8 cellular contexts compared by ENCODE assay signal in genomic region chr5:172283862-172284274, GRCh38. TPM values are rescaled to one million over a fixed set of nuclear protein-coding genes. Genes with fewer than 3 reads are reported as not detected.
DNase-seq lines count a peak whose midpoint lies in the region; ATAC-seq, FAIRE-seq and TF ChIP-seq lines count a peak whose summit lies in the region.

No MANE protein-coding gene starts in this region.

- DNase-seq in BE2C: peak; percentile 91
- DNase-seq in NCI-H526 (lab: John Stamatoyannopoulos, UW): peak; percentile 7 to 84
- DNase-seq in activated CD8-positive, alpha-beta memory T cell treated with anti-CD3 and anti-CD28 coated beads for 24 hours: peak; percentile 91
- DNase-seq in H1 (ENCODE audit: low read depth in 1 of 2, low spot score in 2 of 2): no peak
- peak; percentile 95 for DNase-seq in mesenteric fat pad (ENCODE audit: low spot score)
- DNase-seq in stimulated activated CD8-positive, alpha-beta memory T cell treated with anti-CD3 and anti-CD28 coated beads, Interleukin-15, amount 100 ng/mL, for 4 hours (ENCODE audit: low read depth in 2 of 2): peak; percentile 44 to 65

- 0 out of 2 replicates have a peak, but pooled peaks cover 2% of the 10 kb centered on the region for H3K79me1 ChIP-seq in H1 (ENCODE audit: low read depth, low read length)

- no peak overlapping the region for H3K23ac ChIP-seq in H1 (ENCODE audit: insufficient read length)

- peak overlapping the region; percentile 59 to 87; a peak in 3 of 4 replicates for H3K4me2 ChIP-seq in H1 (ENCODE audit: insufficient read depth in 1 of 2, low read depth in 2 of 2, low read length in 2 of 2)

- H3K4me1 ChIP-seq in BE2C (peaks cover 5% of the 10 kb centered on the region), H1 (replicated peaks in 1 of 4; ENCODE audit: control insufficient read depth in 3 of 4, insufficient read depth in 4 of 4, low read length in 3 of 4) (peaks cover 0 to 7% (median 0%) of the 10 kb centered on the region in 4 experiments; a peak in 3 of 7 replicates)

- CTCF ChIA-PET in H1 (lab: Charles Lee; ENCODE audit: partially characterized antibody): interaction anchor here (1.5 to 1.8 kb wide), 3 partner anchors 10 to 94 kb away, joined by 4 to 8 read pairs (median 4); no protein-coding TSS in a partner anchor

- POLR2A ChIA-PET in H1 (lab: Charles Lee; ENCODE audit: partially characterized antibody): interaction anchor here (0.6 to 2.2 kb wide), 13 partner anchors 9 to 949 kb away, joined by 3 to 10 read pairs (median 4); no protein-coding TSS in a partner anchor

- peak overlapping the region; percentile 98 for H4K8ac ChIP-seq in H1 (ENCODE audit: extremely low read depth, insufficient read depth, low read length)

- no peak overlapping the region for H2BK120ac ChIP-seq in H1 (replicated peaks; ENCODE audit: low read depth, low read length)

- no peak overlapping the region for H2BK15ac ChIP-seq in H1 (ENCODE audit: low read length)

- no peak for TF ChIP-seq EP300 in H1 (IDR thresholded peaks at IDR 0.05; ENCODE audit: borderline replicate concordance in 1 of 2, low read depth in 2 of 2, low read length in 2 of 2)

- H2BK5ac ChIP-seq in H1 (ENCODE audit: low read depth, low read length): 0 out of 2 replicates have a peak overlapping the region, but pooled peaks have one; percentile 90

- peaks cover 2 to 11% of the 10 kb centered on the region in 2 experiments for H4K20me1 ChIP-seq in H1 (replicated peaks in 1 of 2; ENCODE audit: control insufficient read depth in 1 of 2, insufficient read depth in 2 of 2, low read length in 2 of 2)

- ATAC-seq in HG03135 (IDR thresholded peaks at IDR 0.05; ENCODE audit: unreplicated experiment): peak; percentile 81

- H3K27me3 ChIP-seq in BE2C (no peaks in the 10 kb centered on the region), H1 (replicated peaks in 1 of 4; ENCODE audit: control insufficient read depth in 3 of 4, extremely low read depth in 1 of 4, insufficient read depth in 3 of 4, low read length in 3 of 4) (no peaks in the 10 kb centered on the region)

- TF ChIP-seq RAD21 in H1 (IDR thresholded peaks at IDR 0.05 in 1 of 2, conservative IDR thresholded peaks at IDR 0.05 in 1 of 2; ENCODE audit: low read depth in 2 of 2, low read length in 2 of 2): no peak

- no peaks in the 10 kb centered on the region for H3K9me3 ChIP-seq in BE2C
- H3K9me3 ChIP-seq in H1 (ENCODE audit: insufficient read depth in 2 of 2, low read depth in 1 of 2, low read length in 1 of 2): no peaks in the 10 kb centered on the region

- H3K14ac ChIP-seq in H1 (ENCODE audit: insufficient read length): no peak overlapping the region

- no peaks in the 10 kb centered on the region for H3K23me2 ChIP-seq in H1 (ENCODE audit: low read depth, low read length)

- H3K36me3 ChIP-seq in BE2C: no peaks in the 10 kb centered on the region
- no peaks in the 10 kb centered on the region for H3K36me3 ChIP-seq in H1 (ENCODE audit: control insufficient read depth in 2 of 4, insufficient read depth in 4 of 4, low read length in 3 of 4)

- peak overlapping the region; percentile 96; the same call in 1 of the 2 replicates for H2AFZ ChIP-seq in H1 (ENCODE audit: low read length)

- FAIRE-seq in H1 (lab: Jason Lieb, UNC): no peak

- H3K27ac ChIP-seq in H1 (ENCODE audit: low read depth, low read length): peak overlapping the region; percentile 78; the same call in 1 of the 2 replicates

- 0 out of 2 replicates have a peak overlapping the region, but pooled peaks have one; percentile 23 for H2BK12ac ChIP-seq in H1 (ENCODE audit: low read depth, low read length)

- WGBS in H1 (ENCODE audit: extremely low coverage in 1 of 2, insufficient coverage in 1 of 2, insufficient read length in 1 of 2, insufficient replicate concordance in 2 of 2, low coverage in 1 of 2, low lambda C conversion rate in 2 of 2, missing lambda C conversion rate in 1 of 2), 2 experiments: 1% methylated on average over 23 of the region's 55 CpGs; no CpG with 5 or more reads in 1 of the 2 experiments

- TF ChIP-seq CTCF in BE2C (IDR thresholded peaks at IDR 0.05; ENCODE audit: low read depth, low read length): no peak
- TF ChIP-seq CTCF in H1 (IDR thresholded peaks at IDR 0.05; ENCODE audit: control extremely low read depth in 1 of 3, insufficient read depth in 1 of 3, low read depth in 1 of 3, low read length in 3 of 3): no peak

- H3K4ac ChIP-seq in H1 (replicated peaks; ENCODE audit: insufficient read length, low read depth, low read length): no peak overlapping the region

- no peak overlapping the region for H4K91ac ChIP-seq in H1 (replicated peaks; ENCODE audit: insufficient read length, low read length)

- in situ Hi-C loops in GM18951 (cut with MboI; ENCODE audit: low sequenced_read_pairs, unreplicated experiment): loop anchor here (10.0 kb wide), 2 partner anchors 89 to 169 kb away; partner anchors contain the start of gene EFCAB9

- peaks cover 24 to 42% of the 10 kb centered on the region in 2 experiments for H3K79me2 ChIP-seq in H1 (ENCODE audit: control insufficient read depth in 1 of 2, insufficient read depth in 2 of 2, low read length in 2 of 2)

- TF ChIP-seq POLR2A in GM18951 (IDR thresholded peaks at IDR 0.05; ENCODE audit: extremely low read depth, insufficient read depth, insufficient read length) (peak; percentile 88), H1 (IDR thresholded peaks at IDR 0.05; ENCODE audit: control extremely low read depth in 1 of 2, low read depth in 2 of 2, low read length in 2 of 2) (peak; percentile 83 to 90)

- H2AK5ac ChIP-seq in H1 (ENCODE audit: low read depth, low read length): no peak overlapping the region

- H3K56ac ChIP-seq in H1 (replicated peaks; ENCODE audit: insufficient read length, low read depth, low read length): no peak overlapping the region

- no peak overlapping the region for H3K18ac ChIP-seq in H1 (ENCODE audit: extremely low read depth, low read length)

- H3K9ac ChIP-seq in H1 (replicated peaks in 1 of 4; ENCODE audit: extremely low read depth in 1 of 4, low read depth in 3 of 4, low read length in 3 of 4): peak overlapping the region in 3 of 4 experiments; percentile 78 to 94 (median 79)

- H4K5ac ChIP-seq in H1 (ENCODE audit: insufficient read length, low read depth, low read length): peak overlapping the region; percentile 65

- H2BK20ac ChIP-seq in H1 (ENCODE audit: low read length): no peak overlapping the region

- H3K4me3 ChIP-seq in BE2C (ENCODE audit: low read depth, low read length): peak overlapping the region; percentile 74
- H3K4me3 ChIP-seq in H1 (ENCODE audit: extremely low read depth in 1 of 4, insufficient read depth in 2 of 4, low read depth in 3 of 4, low read length in 4 of 4): peak overlapping the region; percentile 83 to 95 (median 90)

TF ChIP-seq in H1, 55 proteins besides CTCF, POLR2A, EP300 and RAD21:
- TF ChIP-seq KDM4A (IDR thresholded peaks at IDR 0.05; ENCODE audit: low read depth, low read length, severe bottlenecking): peak; percentile 41
- TF ChIP-seq RBBP5 (IDR thresholded peaks at IDR 0.05; ENCODE audit: borderline replicate concordance, low read depth, low read length): no peak
- peak; percentile 76; the same call in 1 of the 2 replicates for TF ChIP-seq PHF8 (conservative IDR thresholded peaks at IDR 0.05; ENCODE audit: low read depth, low read length)
- TF ChIP-seq ZNF274 (IDR thresholded peaks at IDR 0.05; ENCODE audit: borderline replicate concordance, extremely low read depth, low read length): no peak
- TF ChIP-seq TAF7 (optimal IDR thresholded peaks at IDR 0.05; ENCODE audit: borderline replicate concordance, low read depth, low read length): peak; percentile 42
- no peak; a peak in 1 of 4 replicates for TF ChIP-seq HDAC2 (IDR thresholded peaks at IDR 0.05; ENCODE audit: borderline replicate concordance in 1 of 2, low read depth in 2 of 2, low read length in 2 of 2)
- TF ChIP-seq FOSL1 (IDR thresholded peaks at IDR 0.05; ENCODE audit: insufficient read depth, low read depth, low read length): no peak
- TF ChIP-seq YY1 (IDR thresholded peaks at IDR 0.05; ENCODE audit: low read depth, low read length): no peak

RNA-seq across cellular contexts. Expression of gene UBTD2, which starts 0.3 kb away (rescaled TPM):
- 22.3 TPM for polyA plus RNA-seq in BE2C (2012; ENCODE audit: insufficient read depth, insufficient read length, low read depth)
- total RNA-seq in H1 (2021; fragmentation: NEBNext Ultra II Directional; extraction: Animal tissue kit (Norgen Biotek cat#: 25700)): 38.4 and 39.2 TPM in 2 replicates
- 9.4 and 14.5 TPM in 2 replicates for polyA plus RNA-seq in H1 (2011; rRNA removed)
- polyA plus RNA-seq in H1 (2011; cell fraction: cytosol; rRNA removed): 15.5 TPM
- polyA plus RNA-seq in H1 (2011; cell fraction: nucleus; rRNA removed): 8.5 TPM
- polyA plus RNA-seq in H1 (2012, experiment 1 of 2): 17.5 to 24.4 TPM (median 20.2 TPM) in 4 replicates
- polyA plus RNA-seq in H1 (2012, experiment 2 of 2): 4.4 TPM
- 20.3 TPM for polyA plus RNA-seq in H1 (2013, experiment 1 of 2)
- 21.0 TPM for polyA plus RNA-seq in H1 (2013, experiment 2 of 2)
- polyA minus RNA-seq in H1 (2011; rRNA and poly(A)+ RNA removed): 21.4 and 27.8 TPM in 2 replicates
- 17.1 TPM for polyA minus RNA-seq in H1 (2011; cell fraction: cytosol; rRNA and poly(A)+ RNA removed)
- polyA minus RNA-seq in H1 (2011; cell fraction: nucleus; rRNA and poly(A)+ RNA removed): 19.4 TPM
- 13.0 TPM for total RNA-seq in mesenteric fat pad

Comparison
In these comparisons a context has a peak if more than half of its experiments do, and no peak if none do; other contexts are left out.
1. DNase-seq: peak in BE2C (single experiment), NCI-H526 (2 of 2), activated CD8-positive, alpha-beta memory T cell treated with anti-CD3 and anti-CD28 coated beads for 24 hours (single experiment), mesenteric fat pad (single experiment) and stimulated activated CD8-positive, alpha-beta memory T cell treated with anti-CD3 and anti-CD28 coated beads, Interleukin-15, amount 100 ng/mL, for 4 hours (2 of 2); none in H1 (0 of 2).